In genomic region chr9:114908104-114908621, GRCh38 we compare ENCODE assay signal across 8 cellular contexts. TPM values are rescaled to one million over a fixed set of nuclear protein-coding genes. Genes with fewer than 3 reads are reported as not detected.
DNase-seq lines count a peak whose midpoint lies in the region; ATAC-seq and TF ChIP-seq lines count a peak whose summit lies in the region.

No MANE protein-coding gene starts in this region.

- no peak overlapping the region for H3K4me3 ChIP-seq in transverse colon

- intact Hi-C loops in transverse colon (cut with DNase I; ENCODE audit: low total_unique reads) = no loop called here

- DNase-seq in A172 (ENCODE audit: low spot score) = peak; percentile 76
- peak; percentile 63 for DNase-seq in NCI-H2107 (lab: John Stamatoyannopoulos, UW)
- DNase-seq in activated naive CD4-positive, alpha-beta T cell treated with anti-CD3 and anti-CD28 coated beads, Interleukin-2, amount 50 U/mL, for 72 hours (ENCODE audit: low spot score in 2 of 2) = peak in 1 of 2 donors; percentile 67
- DNase-seq in nephron progenitor cell = no peak
- DNase-seq in transverse colon = no peak
- DNase-seq in HUDEP-2 (lab: John Stamatoyannopoulos, UW; ENCODE audit: unreplicated experiment in 76 of 76) = no peak

- 36 to 37% methylated on average over 3 of the region's 3 CpGs for WGBS in transverse colon (ENCODE audit: low coverage in 1 of 2), 2 donors

- peaks cover 0 to 2% of the 10 kb centered on the region in 2 donors for H3K9me3 Mint-ChIP-seq in activated naive CD4-positive, alpha-beta T cell treated with anti-CD3 and anti-CD28 coated beads, Interleukin-2, amount 50 U/mL, for 72 hours
- H3K9me3 Mint-ChIP-seq in nephron progenitor cell = no peaks in the 10 kb centered on the region

- H3K27ac Mint-ChIP-seq in activated naive CD4-positive, alpha-beta T cell treated with anti-CD3 and anti-CD28 coated beads, Interleukin-2, amount 50 U/mL, for 72 hours = peak overlapping the region; percentile 99
- H3K27ac Mint-ChIP-seq in nephron progenitor cell = peak overlapping the region; percentile 44

- no peaks in the 10 kb centered on the region for H3K27me3 ChIP-seq in transverse colon

- TF ChIP-seq EP300 in transverse colon (IDR thresholded peaks at IDR 0.05; ENCODE audit: low read depth) = no peak

- H3K27me3 Mint-ChIP-seq in nephron progenitor cell (ENCODE audit: low read depth, poor library complexity) = peaks cover 6% of the 10 kb centered on the region

- H3K4me1 ChIP-seq in transverse colon = peaks cover 0 to 29% (median 9%) of the 10 kb centered on the region in 4 donors

- ATAC-seq in GM19395 (IDR thresholded peaks at IDR 0.05; ENCODE audit: unreplicated experiment) (peak; percentile 60), HG03457 (IDR thresholded peaks at IDR 0.05; ENCODE audit: unreplicated experiment) (no peak)
- ATAC-seq in activated naive CD4-positive, alpha-beta T cell treated with anti-CD3 and anti-CD28 coated beads, Interleukin-2, amount 50 U/mL, for 72 hours = peak; percentile 73 to 78

- H3K36me3 ChIP-seq in transverse colon = no peaks in the 10 kb centered on the region

- peak overlapping the region in 2 of 4 donors; percentile 7 to 40 for H3K27ac ChIP-seq in transverse colon

- peaks cover 59 to 75% of the 10 kb centered on the region in 2 donors for H3K36me3 Mint-ChIP-seq in activated naive CD4-positive, alpha-beta T cell treated with anti-CD3 and anti-CD28 coated beads, Interleukin-2, amount 50 U/mL, for 72 hours
- no peaks in the 10 kb centered on the region for H3K36me3 Mint-ChIP-seq in nephron progenitor cell (ENCODE audit: low read depth)

- no peaks in the 10 kb centered on the region for H3K9me3 ChIP-seq in transverse colon

- TF ChIP-seq POLR2A in transverse colon (IDR thresholded peaks at IDR 0.05) = no peak

- in situ Hi-C loops in transverse colon (cut with MboI; ENCODE audit: low pct_ligation_motif_present in 1 of 4, low pct_unique_long_range_greater_than_20kb in 1 of 4, low sequenced_read_pairs in 3 of 4) = loop anchor here in 3 of 4 donors (5.0 to 10.0 kb wide), 3 partner anchors 104 to 173 kb away; no protein-coding TSS in a partner anchor

- no peak overlapping the region for H3K4me3 Mint-ChIP-seq in nephron progenitor cell

- TF ChIP-seq CTCF in nephron progenitor cell (IDR thresholded peaks at IDR 0.05) = no peak
- no peak for TF ChIP-seq CTCF in transverse colon (IDR thresholded peaks at IDR 0.05)

- peaks cover 33% of the 10 kb centered on the region for H3K4me1 Mint-ChIP-seq in nephron progenitor cell

RNA-seq across cellular contexts. Expression of gene TNFSF8, which starts 22.2 kb away (rescaled TPM):
- total RNA-seq in A172 (2014; rRNA removed; shearing (Covaris generic)) = not detected in 2 replicates
- total RNA-seq in activated naive CD4-positive, alpha-beta T cell treated with anti-CD3 and anti-CD28 coated beads, Interleukin-2, amount 50 U/mL, for 72 hours = 10 to 100 TPM; 11.0 to 26.9 TPM
- 1 to 10 TPM in 2 of 4 donors, not detected in 2; 1.2 to 5.2 TPM for total RNA-seq in transverse colon

Comparison
In these comparisons a context has a peak if more than half of its experiments do, and no peak if none do; other contexts are left out.
1. DNase-seq: peak in A172 (single experiment) and NCI-H2107 (single experiment); none in nephron progenitor cell (single experiment), transverse colon (single experiment) and HUDEP-2 (0 of 76).